In genomic region chr1:248851390-248851789, GRCh38 we compare ENCODE assay signal across 27 cellular contexts. TPM values are rescaled to one million over a fixed set of nuclear protein-coding genes. Genes with fewer than 3 reads are reported as not detected.
DNase-seq lines count a peak whose midpoint lies in the region; ATAC-seq and TF ChIP-seq lines count a peak whose summit lies in the region.
"Had no signal": no experiment of that assay in that cellular context is flagged by ENCODE, and none has a peak within 500 bp of the region (broad histone marks: within the 10 kb centered on the region; RNA-seq: fewer than 3 reads in every experiment).

No MANE protein-coding gene starts in this region.

- intact Hi-C loops in activated CD8-positive, alpha-beta T cell treated with anti-CD3 and anti-CD28 coated beads for 36 hours (cut with micrococcal nuclease), result no loop called here
- intact Hi-C loops in upper lobe of right lung (cut with DNase I), result no loop called here

- peaks cover 98% of the 10 kb centered on the region for H3K36me3 ChIP-seq in DND-41 (ENCODE audit: insufficient read depth, low read length)
- peaks cover 48% of the 10 kb centered on the region for H3K36me3 ChIP-seq in upper lobe of right lung

- no peaks in the 10 kb centered on the region for H3K27me3 Mint-ChIP-seq in activated CD8-positive, alpha-beta T cell treated with anti-CD3 and anti-CD28 coated beads for 36 hours
- no peaks in the 10 kb centered on the region for H3K27me3 Mint-ChIP-seq in activated CD8-positive, alpha-beta T cell treated with anti-CD3 and anti-CD28 coated beads, Interleukin-2, amount 10 ng/mL, durations not matched to agents 7 days and 5 days (ENCODE audit: low read depth)
- H3K27me3 Mint-ChIP-seq: activated CD4-positive, alpha-beta T cell treated with anti-CD3 and anti-CD28 coated beads for 36 hours; natural killer cell treated with Interleukin-12 subunit alpha and Interleukin-12 subunit beta and Interleukin-15 and Interleukin-18, amount 100 ng/mL, for 72 hours had no signal

- TF ChIP-seq CTCF in activated CD8-positive, alpha-beta T cell treated with anti-CD3 and anti-CD28 coated beads for 36 hours (IDR thresholded peaks at IDR 0.05), result no peak
- no peak for TF ChIP-seq CTCF in DND-41 (IDR thresholded peaks at IDR 0.05; ENCODE audit: borderline replicate concordance, extremely low read depth, low read length, poor library complexity, severe bottlenecking)
- no peak for TF ChIP-seq CTCF in upper lobe of right lung (IDR thresholded peaks at IDR 0.05)

- no peaks in the 10 kb centered on the region for H3K9me3 ChIP-seq in DND-41 (ENCODE audit: insufficient read depth, low read length, severe bottlenecking)
- H3K9me3 ChIP-seq in upper lobe of right lung, result no peaks in the 10 kb centered on the region
- H3K9me3 ChIP-seq: gastrocnemius medialis, MG63, suprapubic skin had no signal

- CTCF ChIA-PET in activated CD8-positive, alpha-beta T cell treated with anti-CD3 and anti-CD28 coated beads for 36 hours (lab: Charles Lee), result no interaction called here
- CTCF ChIA-PET in activated CD8-positive, alpha-beta T cell treated with anti-CD3 and anti-CD28 coated beads, Interleukin-2, amount 10 ng/mL, durations not matched to agents 7 days and 5 days (lab: Charles Lee), result interaction anchor here (1.6 kb wide), 1 partner anchor 13 kb away, joined by 5 read pairs; the partner anchor contains the start of gene ZNF672

- no peaks in the 10 kb centered on the region for H3K9me3 Mint-ChIP-seq in activated CD8-positive, alpha-beta T cell treated with anti-CD3 and anti-CD28 coated beads for 36 hours
- H3K9me3 Mint-ChIP-seq in activated CD8-positive, alpha-beta T cell treated with anti-CD3 and anti-CD28 coated beads, Interleukin-2, amount 10 ng/mL, durations not matched to agents 7 days and 5 days (ENCODE audit: insufficient read depth), result no peaks in the 10 kb centered on the region
- H3K9me3 Mint-ChIP-seq: activated T-cell treated with anti-CD3 and anti-CD28 coated beads, Interleukin-2, amount 50 U/mL, for 4 hours; GM23338; natural killer cell treated with Interleukin-12 subunit alpha and Interleukin-12 subunit beta and Interleukin-15 and Interleukin-18, amount 100 ng/mL, for 72 hours had no signal

- H3K4me3 Mint-ChIP-seq in activated CD8-positive, alpha-beta T cell treated with anti-CD3 and anti-CD28 coated beads for 36 hours, result no peak overlapping the region
- H3K4me3 Mint-ChIP-seq in activated CD8-positive, alpha-beta T cell treated with anti-CD3 and anti-CD28 coated beads, Interleukin-2, amount 10 ng/mL, durations not matched to agents 7 days and 5 days, result no peak overlapping the region
- H3K4me3 Mint-ChIP-seq: activated CD4-positive, alpha-beta T cell treated with anti-CD3 and anti-CD28 coated beads for 36 hours; activated T-cell treated with anti-CD3 and anti-CD28 coated beads, Interleukin-2, amount 50 U/mL, for 4 hours; GM23338; natural killer cell treated with Interleukin-12 subunit alpha and Interleukin-12 subunit beta and Interleukin-15 and Interleukin-18, amount 100 ng/mL, for 72 hours had no signal

- ATAC-seq in activated CD8-positive, alpha-beta T cell treated with anti-CD3 and anti-CD28 coated beads for 36 hours, result peak; percentile 11
- no peak for ATAC-seq in activated CD8-positive, alpha-beta T cell treated with anti-CD3 and anti-CD28 coated beads, Interleukin-2, amount 10 ng/mL, durations not matched to agents 7 days and 5 days
- peak; percentile 1; the same call in 1 of the 3 replicates for ATAC-seq in DND-41 (ENCODE audit: insufficient read depth, low read depth)
- no peak for ATAC-seq in upper lobe of right lung
- ATAC-seq in GM18870 (IDR thresholded peaks at IDR 0.05; ENCODE audit: unreplicated experiment), result no peak
- ATAC-seq: activated CD4-positive, alpha-beta T cell treated with anti-CD3 and anti-CD28 coated beads for 36 hours; activated T-cell treated with anti-CD3 and anti-CD28 coated beads, Interleukin-2, amount 50 U/mL, for 4 hours; gastrocnemius medialis; GM23338; natural killer cell treated with Interleukin-12 subunit alpha and Interleukin-12 subunit beta and Interleukin-15 and Interleukin-18, amount 100 ng/mL, for 72 hours had no signal

- H3K4me3 ChIP-seq in DND-41 (ENCODE audit: low read depth in 1 of 2, low read length in 2 of 2) (no peak overlapping the region), upper lobe of right lung (no peak overlapping the region)
- H3K4me3 ChIP-seq: gastrocnemius medialis, GM23338, MG63, skin epidermis, suprapubic skin had no signal

- no peak overlapping the region for H3K4me2 ChIP-seq in DND-41 (ENCODE audit: insufficient read depth, low read length)
- H3K4me2 ChIP-seq: GM23338, KMS-11 had no signal

- H3K4me1 Mint-ChIP-seq in activated CD8-positive, alpha-beta T cell treated with anti-CD3 and anti-CD28 coated beads for 36 hours (ENCODE audit: low read depth), result no peaks in the 10 kb centered on the region
- H3K4me1 Mint-ChIP-seq in activated CD8-positive, alpha-beta T cell treated with anti-CD3 and anti-CD28 coated beads, Interleukin-2, amount 10 ng/mL, durations not matched to agents 7 days and 5 days (ENCODE audit: low read depth), result no peaks in the 10 kb centered on the region

- H3K36me3 Mint-ChIP-seq in activated CD8-positive, alpha-beta T cell treated with anti-CD3 and anti-CD28 coated beads for 36 hours (ENCODE audit: low read depth), result peaks cover 41% of the 10 kb centered on the region
- H3K36me3 Mint-ChIP-seq in activated CD8-positive, alpha-beta T cell treated with anti-CD3 and anti-CD28 coated beads, Interleukin-2, amount 10 ng/mL, durations not matched to agents 7 days and 5 days (ENCODE audit: low read depth), result peaks cover 50% of the 10 kb centered on the region

- H3K27me3 ChIP-seq in DND-41 (ENCODE audit: insufficient read depth, low read length, poor library complexity) (no peaks in the 10 kb centered on the region), upper lobe of right lung (no peaks in the 10 kb centered on the region)
- H3K27me3 ChIP-seq: gastrocnemius medialis, MG63, suprapubic skin had no signal

- no peak overlapping the region for H3K9ac ChIP-seq in DND-41 (ENCODE audit: low read depth, low read length)
- H3K9ac ChIP-seq: KMS-11 had no signal

- no peak for DNase-seq in activated CD8-positive, alpha-beta T cell treated with anti-CD3 and anti-CD28 coated beads for 36 hours
- DNase-seq in activated CD8-positive, alpha-beta T cell treated with anti-CD3 and anti-CD28 coated beads, Interleukin-2, amount 10 ng/mL, durations not matched to agents 7 days and 5 days, result no peak
- DNase-seq in DND-41 (no peak), mesenteric fat pad (ENCODE audit: low spot score) (peak; percentile 33), upper lobe of right lung (no peak), NCI-H1048 (lab: John Stamatoyannopoulos, UW) (no peak)
- DNase-seq: 8988T; activated CD4-positive, alpha-beta T cell treated with anti-CD3 and anti-CD28 coated beads for 36 hours; activated T-cell treated with anti-CD3 and anti-CD28 coated beads, Interleukin-2, amount 50 U/mL, for 4 hours; DMS79 treated with DMSO at 0.1 percent for 48 hours; gastrocnemius medialis; hippocampal formation; MG63; NCI-H1105 treated with DMSO at 0.1 percent for 48 hours; NCI-H2029 treated with DMSO at 0.1 percent for 48 hours; NCI-H226; NCI-H69; SIG-M5; stimulated activated naive CD4-positive, alpha-beta T cell treated with Interleukin-2 at 50 U/mL for 16 hours had no signal

- peaks cover 13% of the 10 kb centered on the region; the same call in 1 of the 2 replicates for H3K79me2 ChIP-seq in DND-41 (ENCODE audit: insufficient read depth, low read length)

- no peak overlapping the region for H2AFZ ChIP-seq in DND-41 (ENCODE audit: low read depth, low read length)
- H2AFZ ChIP-seq: GM23338 had no signal

- H3K4me1 ChIP-seq in DND-41 (ENCODE audit: insufficient read depth, low read length), result peaks cover 9% of the 10 kb centered on the region
- H3K4me1 ChIP-seq in upper lobe of right lung, result no peaks in the 10 kb centered on the region
- H3K4me1 ChIP-seq: gastrocnemius medialis, suprapubic skin had no signal

- no peak overlapping the region for H3K27ac Mint-ChIP-seq in activated CD8-positive, alpha-beta T cell treated with anti-CD3 and anti-CD28 coated beads for 36 hours
- H3K27ac Mint-ChIP-seq in activated CD8-positive, alpha-beta T cell treated with anti-CD3 and anti-CD28 coated beads, Interleukin-2, amount 10 ng/mL, durations not matched to agents 7 days and 5 days, result no peak overlapping the region
- H3K27ac Mint-ChIP-seq: activated CD4-positive, alpha-beta T cell treated with anti-CD3 and anti-CD28 coated beads for 36 hours; GM23338; natural killer cell treated with Interleukin-12 subunit alpha and Interleukin-12 subunit beta and Interleukin-15 and Interleukin-18, amount 100 ng/mL, for 72 hours had no signal

- H3K27ac ChIP-seq in DND-41 (ENCODE audit: low read length) (no peak overlapping the region; the same call in 1 of the 2 replicates), angular gyrus (ENCODE audit: low read depth, low read length) (peak overlapping the region; percentile 32), upper lobe of right lung (no peak overlapping the region)
- H3K27ac ChIP-seq: gastrocnemius medialis, HL-60, KMS-11, skin epidermis, suprapubic skin had no signal

- peaks cover 23% of the 10 kb centered on the region; the same call in 1 of the 2 replicates for H4K20me1 ChIP-seq in DND-41 (ENCODE audit: insufficient read depth, low read length)

- POLR2A ChIA-PET in activated CD8-positive, alpha-beta T cell treated with anti-CD3 and anti-CD28 coated beads for 36 hours (lab: Charles Lee), result interaction anchor here (1.2 to 1.3 kb wide), 3 partner anchors 9 to 14 kb away, joined by 3 to 6 read pairs (median 6); no protein-coding TSS in a partner anchor
- POLR2A ChIA-PET in activated CD8-positive, alpha-beta T cell treated with anti-CD3 and anti-CD28 coated beads, Interleukin-2, amount 10 ng/mL, durations not matched to agents 7 days and 5 days (lab: Charles Lee), result no interaction called here

RNA-seq across cellular contexts. Expression of gene ZNF692, which starts 7.5 kb away (rescaled TPM):
- total RNA-seq in activated CD8-positive, alpha-beta T cell treated with anti-CD3 and anti-CD28 coated beads for 36 hours, result 10 to 100 TPM; 80.8 to 85.6 TPM
- 10 to 100 TPM; 52.7 to 66.8 TPM for total RNA-seq in activated CD8-positive, alpha-beta T cell treated with anti-CD3 and anti-CD28 coated beads, Interleukin-2, amount 10 ng/mL, durations not matched to agents 7 days and 5 days
- total RNA-seq in mesenteric fat pad (18.4 TPM), upper lobe of right lung (38.1 TPM)

RNA-seq across cellular contexts. Expression of gene ZNF672, which starts 13.4 kb away (rescaled TPM):
- total RNA-seq in activated CD8-positive, alpha-beta T cell treated with anti-CD3 and anti-CD28 coated beads for 36 hours, result 10 to 100 TPM; 43.8 to 45.1 TPM
- total RNA-seq in activated CD8-positive, alpha-beta T cell treated with anti-CD3 and anti-CD28 coated beads, Interleukin-2, amount 10 ng/mL, durations not matched to agents 7 days and 5 days, result 10 to 100 TPM; 48.4 to 54.5 TPM
- total RNA-seq in mesenteric fat pad, result 18.6 TPM
- 38.1 TPM for total RNA-seq in upper lobe of right lung

RNA-seq across cellular contexts. Expression of gene SH3BP5L, which starts 25.7 kb away (rescaled TPM):
- total RNA-seq in activated CD8-positive, alpha-beta T cell treated with anti-CD3 and anti-CD28 coated beads for 36 hours, result 10 to 100 TPM; 16.2 to 18.3 TPM
- total RNA-seq in activated CD8-positive, alpha-beta T cell treated with anti-CD3 and anti-CD28 coated beads, Interleukin-2, amount 10 ng/mL, durations not matched to agents 7 days and 5 days, result 10 to 100 TPM; 28.9 to 31.4 TPM
- total RNA-seq in mesenteric fat pad (15.9 TPM), upper lobe of right lung (21.3 TPM)

RNA-seq across cellular contexts. Expression of gene PGBD2, which starts 54.6 kb away (rescaled TPM):
- total RNA-seq in activated CD8-positive, alpha-beta T cell treated with anti-CD3 and anti-CD28 coated beads for 36 hours, result 1 to 10 TPM; 3.2 to 3.4 TPM
- 1 to 10 TPM; 6.3 to 6.7 TPM for total RNA-seq in activated CD8-positive, alpha-beta T cell treated with anti-CD3 and anti-CD28 coated beads, Interleukin-2, amount 10 ng/mL, durations not matched to agents 7 days and 5 days
- total RNA-seq in mesenteric fat pad (2.9 TPM), upper lobe of right lung (6.9 TPM)

Comparison
In these comparisons a context has a peak if more than half of its experiments do, and no peak if none do; other contexts are left out.
1. ATAC-seq: peak in activated CD8-positive, alpha-beta T cell treated with anti-CD3 and anti-CD28 coated beads for 36 hours (single experiment) and DND-41 (single experiment); none in activated CD8-positive, alpha-beta T cell treated with anti-CD3 and anti-CD28 coated beads, Interleukin-2, amount 10 ng/mL, durations not matched to agents 7 days and 5 days (single experiment), upper lobe of right lung (single experiment) and GM18870 (single experiment).